1 cellular context compared by ENCODE assay signal in genomic region chr6:4102687-4103244, GRCh38.
TF ChIP-seq lines count a peak whose summit lies in the region.

No MANE protein-coding gene starts in this region.

TF ChIP-seq in HepG2, 621 proteins besides CTCF, POLR2A, EP300 and RAD21 (continued from another document and continues in another):
- TF ChIP-seq MTERF4 (CRISPR knock-in tag; IDR thresholded peaks at IDR 0.05) (no peak), ZZZ3 (CRISPR knock-in tag; IDR thresholded peaks at IDR 0.05; ENCODE audit: borderline replicate concordance) (peak; percentile 42; the same call in 1 of the 2 replicates), NFYC (CRISPR knock-in tag; IDR thresholded peaks at IDR 0.05) (0 out of 2 replicates have a peak, but pooled peaks have one; percentile 44), ZNF24 (IDR thresholded peaks at IDR 0.05) (no peak), ZBTB7A (CRISPR knock-in tag; IDR thresholded peaks at IDR 0.05) (no peak), PHF21A (CRISPR knock-in tag; IDR thresholded peaks at IDR 0.05) (peak; percentile 96), POLR2AphosphoS5 (IDR thresholded peaks at IDR 0.05; ENCODE audit: low read depth, low read length) (no peak), CBX5 (CRISPR knock-in tag; IDR thresholded peaks at IDR 0.05; ENCODE audit: borderline replicate concordance) (peak; percentile 92; the same call in 1 of the 2 replicates), HOXA9 (CRISPR knock-in tag; IDR thresholded peaks at IDR 0.05; ENCODE audit: borderline replicate concordance) (no peak; the same call in 1 of the 2 replicates), ZNF878 (CRISPR knock-in tag; IDR thresholded peaks at IDR 0.05) (peak; percentile 82; the same call in 1 of the 2 replicates), ZNF549 (CRISPR knock-in tag; IDR thresholded peaks at IDR 0.05) (no peak), DMAP1 (CRISPR knock-in tag; IDR thresholded peaks at IDR 0.05) (peak; percentile 66; the same call in 1 of the 2 replicates), ZNF101 (CRISPR knock-in tag; IDR thresholded peaks at IDR 0.05; ENCODE audit: borderline replicate concordance, low read depth) (no peak), AGO2 (optimal IDR thresholded peaks at IDR 0.05; ENCODE audit: low read depth, low read length) (no peak), HMGA1 (CRISPR knock-in tag; conservative IDR thresholded peaks at IDR 0.05) (no peak), RBFOX2 (IDR thresholded peaks at IDR 0.05; ENCODE audit: low read depth, low read length) (no peak), ELK4 (CRISPR knock-in tag; IDR thresholded peaks at IDR 0.05; ENCODE audit: borderline replicate concordance) (no peak), PBX3 (CRISPR knock-in tag; IDR thresholded peaks at IDR 0.05; ENCODE audit: borderline replicate concordance) (no peak), HNF4A (CRISPR knock-in tag; IDR thresholded peaks at IDR 0.05) (peak; percentile 94), ZNF580 (CRISPR knock-in tag; IDR thresholded peaks at IDR 0.05; ENCODE audit: borderline replicate concordance, low read depth) (peak; percentile 93; the same call in 1 of the 2 replicates), FOSL1 (CRISPR knock-in tag; IDR thresholded peaks at IDR 0.05; ENCODE audit: borderline replicate concordance) (no peak; the same call in 1 of the 2 replicates), SP4 (CRISPR knock-in tag; IDR thresholded peaks at IDR 0.05) (no peak; the same call in 1 of the 2 replicates), ZBTB1 (CRISPR knock-in tag; IDR thresholded peaks at IDR 0.05; ENCODE audit: borderline replicate concordance) (no peak), SOX5 (CRISPR knock-in tag; IDR thresholded peaks at IDR 0.05; ENCODE audit: borderline replicate concordance) (peak; percentile 97), ZNF275 (CRISPR knock-in tag; IDR thresholded peaks at IDR 0.05; ENCODE audit: borderline replicate concordance) (no peak), HNRNPK (IDR thresholded peaks at IDR 0.05; ENCODE audit: low read depth, low read length, poor library complexity, severe bottlenecking) (no peak), CREBL2 (CRISPR knock-in tag; IDR thresholded peaks at IDR 0.05; ENCODE audit: borderline replicate concordance) (no peak), NFIB (CRISPR knock-in tag; IDR thresholded peaks at IDR 0.05; ENCODE audit: borderline replicate concordance) (no peak), SRF (IDR thresholded peaks at IDR 0.05; ENCODE audit: low read depth, low read length) (no peak), IKZF4 (CRISPR knock-in tag; IDR thresholded peaks at IDR 0.05; ENCODE audit: borderline replicate concordance, low read depth, not compliant biosample characterization) (no peak), CENPX (CRISPR knock-in tag; IDR thresholded peaks at IDR 0.05) (no peak), SPEN (CRISPR knock-in tag; IDR thresholded peaks at IDR 0.05; ENCODE audit: low read depth) (peak; percentile 93), ZNF17 (CRISPR knock-in tag; IDR thresholded peaks at IDR 0.05) (no peak), CREB1 (IDR thresholded peaks at IDR 0.05) (peak; percentile 6; the same call in 1 of the 2 replicates), CREB1 (CRISPR knock-in tag; IDR thresholded peaks at IDR 0.05) (peak; percentile 85), IKZF5 (CRISPR knock-in tag; IDR thresholded peaks at IDR 0.05) (peak; percentile 99), SOX6 (IDR thresholded peaks at IDR 0.05) (no peak), SOX6 (CRISPR knock-in tag; IDR thresholded peaks at IDR 0.05) (peak; percentile 98), HBP1 (CRISPR knock-in tag; IDR thresholded peaks at IDR 0.05; ENCODE audit: low read depth) (peak; percentile 82), ZNF607 (CRISPR knock-in tag; IDR thresholded peaks at IDR 0.05; ENCODE audit: borderline replicate concordance) (peak; percentile 60; the same call in 1 of the 2 replicates), ZFAT (CRISPR knock-in tag; conservative IDR thresholded peaks at IDR 0.05) (no peak), SIN3A (IDR thresholded peaks at IDR 0.05; ENCODE audit: borderline replicate concordance, low read depth, low read length) (peak; percentile 72; the same call in 1 of the 2 replicates), GTF2F1 (IDR thresholded peaks at IDR 0.05; ENCODE audit: low read length) (no peak), RFX1 (IDR thresholded peaks at IDR 0.05) (no peak), ZUFSP (CRISPR knock-in tag; IDR thresholded peaks at IDR 0.05; ENCODE audit: borderline replicate concordance) (no peak), ZNF773 (CRISPR knock-in tag; IDR thresholded peaks at IDR 0.05; ENCODE audit: borderline replicate concordance) (no peak), MEIS2 (CRISPR knock-in tag; IDR thresholded peaks at IDR 0.05) (peak; percentile 80), TOE1 (CRISPR knock-in tag; IDR thresholded peaks at IDR 0.05) (no peak), TCF12 (IDR thresholded peaks at IDR 0.05) (no peak), TCF12 (CRISPR knock-in tag; IDR thresholded peaks at IDR 0.05) (peak; percentile 93), DNMT3B (CRISPR knock-in tag; conservative IDR thresholded peaks at IDR 0.05) (no peak), MBD4 (IDR thresholded peaks at IDR 0.05; ENCODE audit: borderline replicate concordance, low read length) (peak; percentile 83; the same call in 1 of the 2 replicates), ZBTB46 (CRISPR knock-in tag; IDR thresholded peaks at IDR 0.05; ENCODE audit: borderline replicate concordance) (peak; percentile 81; the same call in 1 of the 2 replicates), KLF6 (CRISPR knock-in tag; IDR thresholded peaks at IDR 0.05) (peak; percentile 53; the same call in 1 of the 2 replicates), BCL3 (CRISPR knock-in tag; IDR thresholded peaks at IDR 0.05) (no peak), ATF7-NPFF (CRISPR knock-in tag; IDR thresholded peaks at IDR 0.05; ENCODE audit: low read depth) (peak; percentile 54; the same call in 1 of the 2 replicates)
